In genomic region chr22:20750461-20751184, GRCh38 we compare ENCODE assay signal across 9 cellular contexts. TPM values are rescaled to one million over a fixed set of nuclear protein-coding genes. Genes with fewer than 3 reads are reported as not detected.
DNase-seq lines count a peak whose midpoint lies in the region; ATAC-seq and TF ChIP-seq lines count a peak whose summit lies in the region.
"Had no signal": no experiment of that assay in that cellular context is flagged by ENCODE, and none has a peak within 500 bp of the region (broad histone marks: within the 10 kb centered on the region; RNA-seq: fewer than 3 reads in every experiment).

No MANE protein-coding gene starts in this region.

- no CpG with 5 or more reads among the region's 9 CpGs for WGBS in IMR-90 (ENCODE audit: extremely low coverage in 2 of 2, insufficient read length in 1 of 2), 2 experiments

- intact Hi-C loops in IMR-90 (cut with micrococcal nuclease), result no loop called here
- intact Hi-C loops in posterior vena cava (cut with DNase I), result no loop called here

- H3K9me3 Mint-ChIP-seq in activated CD8-positive, alpha-beta memory T cell treated with anti-CD3 and anti-CD28 coated beads, Interleukin-2, amount 10 ng/mL, durations not matched to agents 7 days and 5 days (ENCODE audit: low read depth), result no peaks in the 10 kb centered on the region
- H3K9me3 Mint-ChIP-seq: T-cell had no signal

- peaks cover 45% of the 10 kb centered on the region for H3K36me3 ChIP-seq in IMR-90 (ENCODE audit: control insufficient read depth, insufficient read depth, low read length)

- no peak overlapping the region for H3K4ac ChIP-seq in IMR-90 (ENCODE audit: low read depth, low read length)

- H2BK15ac ChIP-seq in IMR-90 (ENCODE audit: low read depth, low read length), result no peak overlapping the region

- H4K20me1 ChIP-seq in IMR-90 (ENCODE audit: insufficient read depth, low read length), result peaks cover 13% of the 10 kb centered on the region

- peak overlapping the region; percentile 27 for H3K27ac Mint-ChIP-seq in activated CD8-positive, alpha-beta memory T cell treated with anti-CD3 and anti-CD28 coated beads, Interleukin-2, amount 10 ng/mL, durations not matched to agents 7 days and 5 days

- TF ChIP-seq RAD21 in IMR-90 (IDR thresholded peaks at IDR 0.05; ENCODE audit: low read length), result no peak

- H3K23ac ChIP-seq in IMR-90 (ENCODE audit: low read depth, low read length), result no peak overlapping the region

- H3K56ac ChIP-seq in IMR-90 (ENCODE audit: extremely low read depth, insufficient read depth, low read length), result no peak overlapping the region

- H3K9ac ChIP-seq in IMR-90 (ENCODE audit: low read depth, low read length), result no peak overlapping the region

- H3K4me2 ChIP-seq in IMR-90 (ENCODE audit: low read depth, low read length), result no peak overlapping the region

- no peak overlapping the region for H4K91ac ChIP-seq in IMR-90 (ENCODE audit: insufficient read depth, low read depth, low read length)

- H2BK20ac ChIP-seq in IMR-90 (ENCODE audit: low read depth, low read length), result no peak overlapping the region

- H3K14ac ChIP-seq in IMR-90 (replicated peaks; ENCODE audit: low read depth, low read length), result 0 out of 2 replicates have a peak overlapping the region, but pooled peaks have one; percentile 60

- no TSS peak for BruUV-seq in IMR-90 (replicated peaks; lab: Mats Ljungman, UMichigan)

- CTCF ChIA-PET in IMR-90 (lab: Yijun Ruan, JAX), result interaction anchor here (0.9 kb wide), 1 partner anchor 9 kb away, joined by 8 read pairs; no protein-coding TSS in a partner anchor
- CTCF ChIA-PET in activated CD8-positive, alpha-beta memory T cell treated with anti-CD3 and anti-CD28 coated beads, Interleukin-2, amount 10 ng/mL, durations not matched to agents 7 days and 5 days (lab: Charles Lee), result interaction anchor here (1.2 kb wide), 1 partner anchor 9 kb away, joined by 9 read pairs; no protein-coding TSS in a partner anchor

- no peak overlapping the region for H3K4me3 Mint-ChIP-seq in activated CD8-positive, alpha-beta memory T cell treated with anti-CD3 and anti-CD28 coated beads, Interleukin-2, amount 10 ng/mL, durations not matched to agents 7 days and 5 days
- H3K4me3 Mint-ChIP-seq: T-cell had no signal

- H3K4me3 ChIP-seq in IMR-90 (ENCODE audit: insufficient read depth, low read depth, low read length) (no peak overlapping the region), fibroblast of pulmonary artery (replicated peaks; ENCODE audit: low read depth, low read length) (no peak overlapping the region)

- peak overlapping the region; percentile 67 for H2AFZ ChIP-seq in IMR-90 (replicated peaks; ENCODE audit: low read length, poor library complexity)

- no peak overlapping the region for H3K27ac ChIP-seq in IMR-90 (ENCODE audit: insufficient read depth, low read length)

- peaks cover 24% of the 10 kb centered on the region for H3K4me1 Mint-ChIP-seq in activated CD8-positive, alpha-beta memory T cell treated with anti-CD3 and anti-CD28 coated beads, Interleukin-2, amount 10 ng/mL, durations not matched to agents 7 days and 5 days

- H3K4me1 ChIP-seq in IMR-90 (ENCODE audit: control insufficient read depth, insufficient read depth, low read length), result peaks cover 9% of the 10 kb centered on the region

- H3K18ac ChIP-seq in IMR-90 (ENCODE audit: low read depth, low read length), result no peak overlapping the region

- POLR2A ChIA-PET in IMR-90 (lab: Charles Lee; ENCODE audit: unreplicated experiment), result interaction anchor here (0.6 kb wide), 1 partner anchor 16 kb away, joined by 4 read pairs; no protein-coding TSS in a partner anchor

- H3K27me3 Mint-ChIP-seq in activated CD8-positive, alpha-beta memory T cell treated with anti-CD3 and anti-CD28 coated beads, Interleukin-2, amount 10 ng/mL, durations not matched to agents 7 days and 5 days, result no peaks in the 10 kb centered on the region
- H3K27me3 Mint-ChIP-seq: T-cell had no signal

- no peak for TF ChIP-seq CTCF in GM13977 (IDR thresholded peaks at IDR 0.05; ENCODE audit: extremely low read depth, insufficient read depth, missing control alignments)
- TF ChIP-seq CTCF in IMR-90 (conservative IDR thresholded peaks at IDR 0.05; ENCODE audit: low read depth, low read length), result no peak
- TF ChIP-seq CTCF in fibroblast of pulmonary artery (IDR thresholded peaks at IDR 0.05; ENCODE audit: low read length, missing control alignments), result no peak

- ATAC-seq in IMR-90 (ENCODE audit: low read depth), result peak; percentile 96
- peak; percentile 51 for ATAC-seq in activated CD8-positive, alpha-beta memory T cell treated with anti-CD3 and anti-CD28 coated beads, Interleukin-2, amount 10 ng/mL, durations not matched to agents 7 days and 5 days
- ATAC-seq in GM19035 (IDR thresholded peaks at IDR 0.05; ENCODE audit: unreplicated experiment), result no peak
- ATAC-seq in HG02970 (IDR thresholded peaks at IDR 0.05; ENCODE audit: low FRiP score, unreplicated experiment), result no peak

- peak overlapping the region; percentile 65; the same call in 1 of the 2 replicates for H2AK5ac ChIP-seq in IMR-90 (ENCODE audit: low read depth, low read length)

- H3K27me3 ChIP-seq in IMR-90 (ENCODE audit: control insufficient read depth, insufficient read depth, low read length), result no peaks in the 10 kb centered on the region

- no peak overlapping the region for H2BK5ac ChIP-seq in IMR-90 (ENCODE audit: low read depth, low read length, poor library complexity, severe bottlenecking)

- in situ Hi-C loops in GM13977 (cut with MboI; ENCODE audit: low pct_unique_long_range_greater_than_20kb, low sequenced_read_pairs, unreplicated experiment) (no loop called here), IMR-90 (cut with MboI; ENCODE audit: low sequenced_read_pairs) (no loop called here)

- peaks cover 13% of the 10 kb centered on the region; the same call in 1 of the 2 replicates for H3K9me1 ChIP-seq in IMR-90 (ENCODE audit: insufficient read depth, low read length)

- TF ChIP-seq POLR2A in IMR-90 (IDR thresholded peaks at IDR 0.05; ENCODE audit: low read depth, low read length), result no peak

- DNase-seq in GM13977 (ENCODE audit: low spot score) (peak; percentile 70), IMR-90 (peak; percentile 90), fibroblast of pulmonary artery (ENCODE audit: low read depth) (peak; percentile 87), posterior vena cava (ENCODE audit: low spot score) (peak; percentile 87), NCI-H1436 (lab: John Stamatoyannopoulos, UW) (no peak)
- no peak for DNase-seq in activated CD8-positive, alpha-beta memory T cell treated with anti-CD3 and anti-CD28 coated beads, Interleukin-2, amount 10 ng/mL, durations not matched to agents 7 days and 5 days

- H4K5ac ChIP-seq in IMR-90 (ENCODE audit: low read depth, low read length), result no peak overlapping the region

- peaks cover 3% of the 10 kb centered on the region for H3K36me3 Mint-ChIP-seq in activated CD8-positive, alpha-beta memory T cell treated with anti-CD3 and anti-CD28 coated beads, Interleukin-2, amount 10 ng/mL, durations not matched to agents 7 days and 5 days

- H2AK9ac ChIP-seq in IMR-90 (replicated peaks; ENCODE audit: low read depth, low read length, poor library complexity), result peak overlapping the region; percentile 91

- no peak overlapping the region for H4K8ac ChIP-seq in IMR-90 (ENCODE audit: low read depth in 2 of 2, low read length in 2 of 2)

- no peaks in the 10 kb centered on the region for H3K9me3 ChIP-seq in IMR-90 (ENCODE audit: control insufficient read depth, insufficient read depth, low read length)

- H2BK120ac ChIP-seq in IMR-90 (ENCODE audit: low read depth, low read length), result no peak overlapping the region

- H3K79me1 ChIP-seq in IMR-90 (ENCODE audit: low read depth in 1 of 2, low read length in 2 of 2), result no peaks in the 10 kb centered on the region; a peak in 1 of 4 replicates

- dilution Hi-C loops in IMR-90 (cut with HindIII; ENCODE audit: low sequenced_read_pairs, unreplicated experiment), result no loop called here

TF ChIP-seq in IMR-90, 13 proteins besides CTCF, POLR2A, EP300 and RAD21:
- peak; percentile 35; the same call in 1 of the 2 replicates for TF ChIP-seq FOS (IDR thresholded peaks at IDR 0.05; ENCODE audit: low read depth, low read length)
- TF ChIP-seq MXI1 (IDR thresholded peaks at IDR 0.05; ENCODE audit: borderline replicate concordance, low read depth, low read length), result no peak; the same call in 1 of the 2 replicates
- TF ChIP-seq CEBPB (IDR thresholded peaks at IDR 0.05; ENCODE audit: low read depth, low read length), result peak; percentile 36; the same call in 1 of the 2 replicates

RNA-seq across cellular contexts. Expression of gene SERPIND1, which starts 23.3 kb away (rescaled TPM):
- total RNA-seq in IMR-90 (2012; rRNA removed) (not detected in 2 replicates), posterior vena cava (not detected)
- 0.06 and 0.12 TPM in 2 replicates for polyA plus RNA-seq in IMR-90 (2012; rRNA removed)
- 0.07 and 0.10 TPM in 2 replicates for polyA plus RNA-seq in IMR-90 (2012; cell fraction: cytosol; rRNA removed)
- 0.05 and 0.07 TPM in 2 replicates for polyA plus RNA-seq in IMR-90 (2012; cell fraction: nucleus; rRNA removed; ENCODE audit: low replicate concordance)
- total RNA-seq in activated CD8-positive, alpha-beta memory T cell treated with anti-CD3 and anti-CD28 coated beads, Interleukin-2, amount 10 ng/mL, durations not matched to agents 7 days and 5 days, result not detected

Comparison
In these comparisons a context has a peak if more than half of its experiments do, and no peak if none do; other contexts are left out.
1. DNase-seq: peak in GM13977 (single experiment), IMR-90 (single experiment), fibroblast of pulmonary artery (single experiment) and posterior vena cava (single experiment); none in activated CD8-positive, alpha-beta memory T cell treated with anti-CD3 and anti-CD28 coated beads, Interleukin-2, amount 10 ng/mL, durations not matched to agents 7 days and 5 days (single experiment) and NCI-H1436 (single experiment).
2. ATAC-seq: peak in IMR-90 (single experiment) and activated CD8-positive, alpha-beta memory T cell treated with anti-CD3 and anti-CD28 coated beads, Interleukin-2, amount 10 ng/mL, durations not matched to agents 7 days and 5 days (single experiment); none in GM19035 (single experiment) and HG02970 (single experiment).